In the genomic region with DNA sequence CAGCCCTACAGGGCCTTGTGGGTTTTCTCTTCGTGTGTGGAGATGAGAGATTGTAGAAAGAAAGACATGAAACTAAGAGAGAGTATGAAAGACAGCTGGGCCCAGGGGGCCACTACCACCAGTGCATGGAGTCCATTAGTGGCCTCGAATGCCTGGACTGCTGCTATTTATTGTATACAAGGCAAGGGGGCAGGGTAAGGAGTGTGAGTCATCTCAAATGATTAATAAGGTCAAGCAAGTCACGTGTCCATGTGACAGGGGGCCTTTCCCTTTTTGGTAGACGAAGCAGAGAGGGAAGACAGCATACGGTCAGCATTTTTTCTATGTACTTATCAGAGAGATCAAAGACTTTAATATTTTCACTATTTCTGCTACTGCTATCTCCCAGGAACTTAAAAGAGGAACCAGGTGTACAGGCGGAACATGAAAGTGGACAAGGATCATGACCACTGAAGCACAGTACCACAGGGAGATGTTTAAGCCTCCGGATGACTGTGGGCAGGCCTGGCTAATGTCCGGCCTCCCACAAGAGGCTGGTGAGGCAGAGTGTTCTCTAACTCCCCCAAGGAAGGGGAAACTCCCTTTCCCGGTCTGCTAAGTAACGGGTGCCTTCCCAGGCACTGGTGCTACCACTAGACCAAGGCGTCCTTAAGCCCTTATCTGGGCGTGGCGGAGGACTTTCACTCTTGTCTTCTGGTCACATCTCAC, we compare ENCODE assay signal across 1 cellular context.
A peak's percentile ranks its signal among the peaks of the same experiment; 100 is the strongest.
TF ChIP-seq lines count a peak whose summit lies in the region.

No MANE protein-coding gene starts in this region.

TF ChIP-seq in HepG2, 621 proteins besides CTCF, POLR2A, EP300 and RAD21 (continued from another document and continues in another):
- TF ChIP-seq ZFP91 (CRISPR knock-in tag; IDR thresholded peaks at IDR 0.05; ENCODE audit: borderline replicate concordance) (no peak), ELF1 (CRISPR knock-in tag; IDR thresholded peaks at IDR 0.05) (0 out of 2 replicates have a peak, but pooled peaks have one; percentile 10), DMAP1 (CRISPR knock-in tag; IDR thresholded peaks at IDR 0.05) (no peak), NBN (conservative IDR thresholded peaks at IDR 0.05) (no peak), KDM1A (CRISPR knock-in tag; IDR thresholded peaks at IDR 0.05) (no peak), SP1 (IDR thresholded peaks at IDR 0.05) (no peak), SP1 (CRISPR knock-in tag; IDR thresholded peaks at IDR 0.05) (no peak), ZNF569 (CRISPR knock-in tag; IDR thresholded peaks at IDR 0.05; ENCODE audit: borderline replicate concordance) (no peak), CBX1 (IDR thresholded peaks at IDR 0.05; ENCODE audit: low read depth) (no peak), ZNF775 (CRISPR knock-in tag; IDR thresholded peaks at IDR 0.05; ENCODE audit: borderline replicate concordance) (no peak), RFX1 (IDR thresholded peaks at IDR 0.05) (no peak), FOSL1 (CRISPR knock-in tag; IDR thresholded peaks at IDR 0.05; ENCODE audit: borderline replicate concordance) (peak; percentile 65; the same call in 1 of the 2 replicates), HMG20A (CRISPR knock-in tag; IDR thresholded peaks at IDR 0.05; ENCODE audit: borderline replicate concordance) (peak; percentile 57; the same call in 1 of the 2 replicates), ZNF709 (CRISPR knock-in tag; IDR thresholded peaks at IDR 0.05) (no peak), TOPORS (CRISPR knock-in tag; IDR thresholded peaks at IDR 0.05) (no peak), ZNF615 (CRISPR knock-in tag; IDR thresholded peaks at IDR 0.05; ENCODE audit: borderline replicate concordance) (no peak), ZNF629 (CRISPR knock-in tag; conservative IDR thresholded peaks at IDR 0.05) (no peak), HNF1A (IDR thresholded peaks at IDR 0.05; ENCODE audit: low read depth) (0 out of 2 replicates have a peak, but pooled peaks have one; percentile 25), HNF1A (CRISPR knock-in tag; IDR thresholded peaks at IDR 0.05; ENCODE audit: borderline replicate concordance) (no peak), DDIT3 (CRISPR knock-in tag; IDR thresholded peaks at IDR 0.05) (no peak), ZNF614 (CRISPR knock-in tag; IDR thresholded peaks at IDR 0.05; ENCODE audit: borderline replicate concordance) (peak; percentile 39; the same call in 1 of the 2 replicates), ZNF281 (CRISPR knock-in tag; IDR thresholded peaks at IDR 0.05; ENCODE audit: borderline replicate concordance) (peak; percentile 75; the same call in 1 of the 2 replicates), SOX5 (CRISPR knock-in tag; IDR thresholded peaks at IDR 0.05; ENCODE audit: borderline replicate concordance) (peak; percentile 72; the same call in 1 of the 2 replicates), NFKB2 (CRISPR knock-in tag; IDR thresholded peaks at IDR 0.05; ENCODE audit: borderline replicate concordance) (no peak), ZNF280D (CRISPR knock-in tag; IDR thresholded peaks at IDR 0.05) (no peak), ETS1 (CRISPR knock-in tag; IDR thresholded peaks at IDR 0.05) (no peak), FOXM1 (CRISPR knock-in tag; IDR thresholded peaks at IDR 0.05) (no peak), ZNF263 (CRISPR knock-in tag; IDR thresholded peaks at IDR 0.05) (no peak), MAFK (conservative IDR thresholded peaks at IDR 0.05 in 1 of 2, IDR thresholded peaks at IDR 0.05 in 1 of 2; ENCODE audit: low read length in 2 of 2) (peak; percentile 30 to 35; a peak in 2 of 4 replicates)
- TF ChIP-seq, protein P1, sequence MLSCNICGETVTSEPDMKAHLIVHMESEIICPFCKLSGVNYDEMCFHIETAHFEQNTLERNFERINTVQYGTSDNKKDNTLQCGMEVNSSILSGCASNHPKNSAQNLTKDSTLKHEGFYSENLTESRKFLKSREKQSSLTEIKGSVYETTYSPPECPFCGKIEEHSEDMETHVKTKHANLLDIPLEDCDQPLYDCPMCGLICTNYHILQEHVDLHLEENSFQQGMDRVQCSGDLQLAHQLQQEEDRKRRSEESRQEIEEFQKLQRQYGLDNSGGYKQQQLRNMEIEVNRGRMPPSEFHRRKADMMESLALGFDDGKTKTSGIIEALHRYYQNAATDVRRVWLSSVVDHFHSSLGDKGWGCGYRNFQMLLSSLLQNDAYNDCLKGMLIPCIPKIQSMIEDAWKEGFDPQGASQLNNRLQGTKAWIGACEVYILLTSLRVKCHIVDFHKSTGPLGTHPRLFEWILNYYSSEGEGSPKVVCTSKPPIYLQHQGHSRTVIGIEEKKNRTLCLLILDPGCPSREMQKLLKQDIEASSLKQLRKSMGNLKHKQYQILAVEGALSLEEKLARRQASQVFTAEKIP (CRISPR knock-in tag; IDR thresholded peaks at IDR 0.05; ENCODE audit: borderline replicate concordance): no peak
- TF ChIP-seq, protein P2, sequence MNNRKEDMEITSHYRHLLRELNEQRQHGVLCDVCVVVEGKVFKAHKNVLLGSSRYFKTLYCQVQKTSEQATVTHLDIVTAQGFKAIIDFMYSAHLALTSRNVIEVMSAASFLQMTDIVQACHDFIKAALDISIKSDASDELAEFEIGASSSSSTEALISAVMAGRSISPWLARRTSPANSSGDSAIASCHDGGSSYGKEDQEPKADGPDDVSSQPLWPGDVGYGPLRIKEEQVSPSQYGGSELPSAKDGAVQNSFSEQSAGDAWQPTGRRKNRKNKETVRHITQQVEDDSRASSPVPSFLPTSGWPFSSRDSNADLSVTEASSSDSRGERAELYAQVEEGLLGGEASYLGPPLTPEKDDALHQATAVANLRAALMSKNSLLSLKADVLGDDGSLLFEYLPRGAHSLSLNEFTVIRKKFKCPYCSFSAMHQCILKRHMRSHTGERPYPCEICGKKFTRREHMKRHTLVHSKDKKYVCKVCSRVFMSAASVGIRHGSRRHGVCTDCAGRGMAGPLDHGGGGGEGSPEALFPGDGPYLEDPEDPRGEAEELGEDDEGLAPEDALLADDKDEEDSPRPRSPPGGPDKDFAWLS (CRISPR knock-in tag; IDR thresholded peaks at IDR 0.05; ENCODE audit: borderline replicate concordance): no peak
- TF ChIP-seq, protein P3, sequence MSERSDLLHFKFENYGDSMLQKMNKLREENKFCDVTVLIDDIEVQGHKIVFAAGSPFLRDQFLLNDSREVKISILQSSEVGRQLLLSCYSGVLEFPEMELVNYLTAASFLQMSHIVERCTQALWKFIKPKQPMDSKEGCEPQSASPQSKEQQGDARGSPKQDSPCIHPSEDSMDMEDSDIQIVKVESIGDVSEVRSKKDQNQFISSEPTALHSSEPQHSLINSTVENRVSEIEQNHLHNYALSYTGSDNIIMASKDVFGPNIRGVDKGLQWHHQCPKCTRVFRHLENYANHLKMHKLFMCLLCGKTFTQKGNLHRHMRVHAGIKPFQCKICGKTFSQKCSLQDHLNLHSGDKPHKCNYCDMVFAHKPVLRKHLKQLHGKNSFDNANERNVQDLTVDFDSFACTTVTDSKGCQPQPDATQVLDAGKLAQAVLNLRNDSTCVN (CRISPR knock-in tag; IDR thresholded peaks at IDR 0.05; ENCODE audit: borderline replicate concordance): no peak
- TF ChIP-seq, protein P4, sequence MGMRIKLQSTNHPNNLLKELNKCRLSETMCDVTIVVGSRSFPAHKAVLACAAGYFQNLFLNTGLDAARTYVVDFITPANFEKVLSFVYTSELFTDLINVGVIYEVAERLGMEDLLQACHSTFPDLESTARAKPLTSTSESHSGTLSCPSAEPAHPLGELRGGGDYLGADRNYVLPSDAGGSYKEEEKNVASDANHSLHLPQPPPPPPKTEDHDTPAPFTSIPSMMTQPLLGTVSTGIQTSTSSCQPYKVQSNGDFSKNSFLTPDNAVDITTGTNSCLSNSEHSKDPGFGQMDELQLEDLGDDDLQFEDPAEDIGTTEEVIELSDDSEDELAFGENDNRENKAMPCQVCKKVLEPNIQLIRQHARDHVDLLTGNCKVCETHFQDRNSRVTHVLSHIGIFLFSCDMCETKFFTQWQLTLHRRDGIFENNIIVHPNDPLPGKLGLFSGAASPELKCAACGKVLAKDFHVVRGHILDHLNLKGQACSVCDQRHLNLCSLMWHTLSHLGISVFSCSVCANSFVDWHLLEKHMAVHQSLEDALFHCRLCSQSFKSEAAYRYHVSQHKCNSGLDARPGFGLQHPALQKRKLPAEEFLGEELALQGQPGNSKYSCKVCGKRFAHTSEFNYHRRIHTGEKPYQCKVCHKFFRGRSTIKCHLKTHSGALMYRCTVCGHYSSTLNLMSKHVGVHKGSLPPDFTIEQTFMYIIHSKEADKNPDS (CRISPR knock-in tag; IDR thresholded peaks at IDR 0.05): no peak
